ENCODE assay signal across 8 cellular contexts in the genomic region with DNA sequence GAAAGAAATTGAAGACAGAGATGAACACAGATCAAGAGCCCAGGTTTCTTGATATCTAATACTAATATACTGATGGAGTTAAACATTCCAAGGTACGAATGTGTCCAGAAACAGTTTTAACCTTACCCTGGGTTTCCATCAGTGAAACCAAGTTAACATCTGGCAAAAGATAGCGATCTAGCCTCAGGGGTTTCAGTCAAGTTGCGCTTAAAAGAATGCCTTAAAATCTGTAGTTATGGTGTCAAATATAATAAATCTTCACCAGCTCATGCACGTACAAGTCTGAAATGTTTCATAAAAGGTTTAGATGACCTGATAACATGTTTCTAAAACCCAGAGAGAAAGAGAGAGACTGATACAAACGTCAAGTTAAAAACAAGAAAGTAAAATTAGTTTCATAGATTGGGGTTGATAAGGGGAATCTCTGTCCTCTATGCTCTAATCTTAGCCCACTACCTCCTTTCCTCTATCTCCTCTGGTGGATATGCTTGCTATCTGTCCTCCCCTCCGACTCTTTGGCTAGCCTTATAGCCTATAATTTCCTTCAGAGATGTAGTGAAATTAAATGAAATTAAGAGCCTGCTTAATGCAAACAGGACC. TPM values are rescaled to one million over a fixed set of nuclear protein-coding genes. Genes with fewer than 3 reads are reported as not detected.
DNase-seq lines count a peak whose midpoint lies in the region; ATAC-seq and TF ChIP-seq lines count a peak whose summit lies in the region.

No MANE protein-coding gene starts in this region.

- TF ChIP-seq CTCF in transverse colon (IDR thresholded peaks at IDR 0.05) = no peak

- no peak for TF ChIP-seq POLR2A in transverse colon (IDR thresholded peaks at IDR 0.05)

- DNase-seq in activated T-cell treated with anti-CD3 and anti-CD28 coated beads, Interleukin-2, amount 50 U/mL, for 24 hours = no peak
- no peak for DNase-seq in activated T-cell treated with anti-CD3 and anti-CD28 coated beads, Interleukin-2, amount 50 U/mL, for 4 hours
- no peak for DNase-seq in memory B cell (ENCODE audit: low spot score in 2 of 2)
- no peak for DNase-seq in transverse colon
- no peak for DNase-seq in DMS79 treated with DMSO at 0.1 percent for 48 hours (lab: John Stamatoyannopoulos, UW)
- no peak for DNase-seq in LoVo (ENCODE audit: low spot score)

- H3K27ac Mint-ChIP-seq in activated T-cell treated with anti-CD3 and anti-CD28 coated beads, Interleukin-2, amount 50 U/mL, for 24 hours = peak overlapping the region; percentile 95
- peak overlapping the region; percentile 99 for H3K27ac Mint-ChIP-seq in memory B cell

- peak overlapping the region; percentile 75 for H3K4me3 Mint-ChIP-seq in activated T-cell treated with anti-CD3 and anti-CD28 coated beads, Interleukin-2, amount 50 U/mL, for 24 hours
- no peak overlapping the region for H3K4me3 Mint-ChIP-seq in activated T-cell treated with anti-CD3 and anti-CD28 coated beads, Interleukin-2, amount 50 U/mL, for 4 hours
- peak overlapping the region; percentile 78 for H3K4me3 Mint-ChIP-seq in memory B cell

- no peak for TF ChIP-seq EP300 in transverse colon (IDR thresholded peaks at IDR 0.05; ENCODE audit: low read depth)

- in situ Hi-C loops in transverse colon (cut with MboI; ENCODE audit: low pct_ligation_motif_present in 1 of 4, low pct_unique_long_range_greater_than_20kb in 1 of 4, low sequenced_read_pairs in 3 of 4) = no loop called here

- 54 to 60% (median 57%) methylated on average over 6 of the region's 6 CpGs for WGBS in adipose tissue, 3 donors
- 72 to 81% methylated on average over 6 of the region's 6 CpGs for WGBS in transverse colon (ENCODE audit: low coverage in 1 of 2), 2 donors

- H3K27me3 ChIP-seq in transverse colon = no peaks in the 10 kb centered on the region

- intact Hi-C loops in transverse colon (cut with DNase I; ENCODE audit: low total_unique reads) = no loop called here

- H3K36me3 ChIP-seq in transverse colon = no peaks in the 10 kb centered on the region

- no peak for ATAC-seq in activated T-cell treated with anti-CD3 and anti-CD28 coated beads, Interleukin-2, amount 50 U/mL, for 4 hours
- ATAC-seq in memory B cell (ENCODE audit: low read depth) (no peak), HG02938 (IDR thresholded peaks at IDR 0.05; ENCODE audit: unreplicated experiment) (no peak)

- peak overlapping the region; percentile 94 for H3K27ac ChIP-seq in adipose tissue (ENCODE audit: low read depth, low read length)
- H3K27ac ChIP-seq in transverse colon = peak overlapping the region; percentile 89 to 96 (median 94)

- no peaks in the 10 kb centered on the region for H3K9me3 Mint-ChIP-seq in activated T-cell treated with anti-CD3 and anti-CD28 coated beads, Interleukin-2, amount 50 U/mL, for 24 hours
- H3K9me3 Mint-ChIP-seq in activated T-cell treated with anti-CD3 and anti-CD28 coated beads, Interleukin-2, amount 50 U/mL, for 4 hours = no peaks in the 10 kb centered on the region
- no peaks in the 10 kb centered on the region for H3K9me3 Mint-ChIP-seq in memory B cell

- peak overlapping the region in 1 of 4 donors; percentile 46 for H3K4me3 ChIP-seq in transverse colon

- H3K27me3 Mint-ChIP-seq in activated T-cell treated with anti-CD3 and anti-CD28 coated beads, Interleukin-2, amount 50 U/mL, for 24 hours = no peaks in the 10 kb centered on the region
- peaks cover 2% of the 10 kb centered on the region for H3K27me3 Mint-ChIP-seq in activated T-cell treated with anti-CD3 and anti-CD28 coated beads, Interleukin-2, amount 50 U/mL, for 4 hours (ENCODE audit: low read depth)
- peaks cover 2% of the 10 kb centered on the region for H3K27me3 Mint-ChIP-seq in memory B cell

- no peaks in the 10 kb centered on the region for H3K9me3 ChIP-seq in transverse colon

- H3K4me1 Mint-ChIP-seq in activated T-cell treated with anti-CD3 and anti-CD28 coated beads, Interleukin-2, amount 50 U/mL, for 24 hours (ENCODE audit: low read depth) = peaks cover 29% of the 10 kb centered on the region
- peaks cover 29% of the 10 kb centered on the region for H3K4me1 Mint-ChIP-seq in activated T-cell treated with anti-CD3 and anti-CD28 coated beads, Interleukin-2, amount 50 U/mL, for 4 hours (ENCODE audit: low read depth)
- peaks cover 25% of the 10 kb centered on the region for H3K4me1 Mint-ChIP-seq in memory B cell

- peaks cover 10 to 34% (median 31%) of the 10 kb centered on the region in 4 donors for H3K4me1 ChIP-seq in transverse colon

- no peaks in the 10 kb centered on the region for H3K36me3 Mint-ChIP-seq in activated T-cell treated with anti-CD3 and anti-CD28 coated beads, Interleukin-2, amount 50 U/mL, for 24 hours (ENCODE audit: low read depth)
- H3K36me3 Mint-ChIP-seq in activated T-cell treated with anti-CD3 and anti-CD28 coated beads, Interleukin-2, amount 50 U/mL, for 4 hours (ENCODE audit: insufficient read depth) = no peaks in the 10 kb centered on the region
- H3K36me3 Mint-ChIP-seq in memory B cell = no peaks in the 10 kb centered on the region

RNA-seq across cellular contexts. Expression of gene FOS, which starts 18.6 kb away (rescaled TPM):
- total RNA-seq in activated T-cell treated with anti-CD3 and anti-CD28 coated beads, Interleukin-2, amount 50 U/mL, for 4 hours = 10 to 100 TPM; 16.8 to 19.5 (median 18.1) TPM
- polyA plus RNA-seq in adipose tissue = 1,000 to 10,000 TPM in 2 of 3 donors, 100 to 1,000 TPM in 1; 170 to 1,921 (median 1,284) TPM
- 1,000 to 10,000 TPM in 2 of 4 donors, 100 to 1,000 TPM in 2; 345 to 1,356 (median 884) TPM for total RNA-seq in transverse colon

Comparison
In these comparisons a context has a peak if more than half of its experiments do, and no peak if none do; other contexts are left out.
1. RNA of gene FOS, which starts 18.6 kb away (total RNA-seq): 345 to 1,356 TPM in transverse colon; 16.8 to 19.5 TPM in activated T-cell treated with anti-CD3 and anti-CD28 coated beads, Interleukin-2, amount 50 U/mL, for 4 hours; every median in the first group is over 10 times any median in the second.